Comparison of ENCODE assay signal across 17 cellular contexts in the genomic region with DNA sequence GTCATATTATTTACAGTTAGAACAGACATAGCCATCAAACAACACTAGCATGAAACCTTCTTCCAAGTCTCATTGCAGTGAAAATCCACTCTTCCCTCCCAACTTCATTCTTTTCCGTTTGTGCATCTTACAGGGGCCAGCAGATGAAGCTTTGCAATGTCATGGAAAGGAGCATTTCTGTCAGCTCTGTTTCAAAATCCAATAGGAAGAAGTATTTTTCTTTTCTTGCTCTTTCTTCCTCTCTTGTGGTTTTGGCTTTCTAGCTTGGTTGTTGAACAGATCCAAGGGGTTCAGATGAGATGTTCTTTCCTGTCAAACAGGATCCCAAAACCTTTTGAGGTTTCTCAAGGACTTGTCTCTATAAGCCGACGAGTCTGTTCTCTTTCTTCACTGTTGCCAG.
A peak's percentile ranks its signal among the peaks of the same experiment; 100 is the strongest.
DNase-seq lines count a peak whose midpoint lies in the region; ATAC-seq and TF ChIP-seq lines count a peak whose summit lies in the region.
"Had no signal": no experiment of that assay in that cellular context is flagged by ENCODE, and none has a peak within 500 bp of the region (broad histone marks: within the 10 kb centered on the region; RNA-seq: fewer than 3 reads in every experiment).

No MANE protein-coding gene starts in this region.

- H3K79me1 ChIP-seq in IMR-90 (ENCODE audit: low read depth in 1 of 2, low read length in 2 of 2) = no peaks in the 10 kb centered on the region

- peak overlapping the region; percentile 36 for H2BK5ac ChIP-seq in IMR-90 (ENCODE audit: low read depth, low read length, poor library complexity, severe bottlenecking)

- no peaks in the 10 kb centered on the region for H3K9me1 ChIP-seq in IMR-90 (ENCODE audit: insufficient read depth, low read length)

- H2BK15ac ChIP-seq in IMR-90 (ENCODE audit: low read depth, low read length) = no peak overlapping the region

- H3K27ac Mint-ChIP-seq in T-helper 17 cell = no peak overlapping the region

- no peak overlapping the region for H4K91ac ChIP-seq in IMR-90 (ENCODE audit: insufficient read depth, low read depth, low read length)

- H4K5ac ChIP-seq in IMR-90 (ENCODE audit: low read depth, low read length) = no peak overlapping the region

- H2BK20ac ChIP-seq in IMR-90 (ENCODE audit: low read depth, low read length) = 0 out of 2 replicates have a peak overlapping the region, but pooled peaks have one; percentile 47

- peaks cover 2% of the 10 kb centered on the region for H3K4me1 Mint-ChIP-seq in T-helper 17 cell

- H2AK9ac ChIP-seq in IMR-90 (replicated peaks; ENCODE audit: low read depth, low read length, poor library complexity) = no peak overlapping the region

- no peaks in the 10 kb centered on the region for H4K20me1 ChIP-seq in IMR-90 (ENCODE audit: insufficient read depth, low read length)

- H3K9me3 ChIP-seq in IMR-90 (ENCODE audit: control insufficient read depth, insufficient read depth, low read length) (peaks cover 2% of the 10 kb centered on the region; the same call in 1 of the 2 replicates), T-helper 17 cell (ENCODE audit: control insufficient read depth, low read length, poor library complexity, severe bottlenecking) (no peaks in the 10 kb centered on the region), sigmoid colon (no peaks in the 10 kb centered on the region), spleen (peaks cover 0 to 11% (median 4%) of the 10 kb centered on the region in 8 donors)
- H3K9me3 ChIP-seq: prostate gland had no signal

- no CpG with 5 or more reads among the region's 3 CpGs for WGBS in IMR-90 (ENCODE audit: extremely low coverage in 2 of 2, insufficient read length in 1 of 2), 2 experiments
- WGBS in sigmoid colon, 2 donors = 35 to 77% methylated on average over 3 of the region's 3 CpGs
- 16 to 25% (median 19%) methylated on average over 3 of the region's 3 CpGs for WGBS in spleen, 5 donors

- ATAC-seq in IMR-90 (ENCODE audit: low read depth) (peak; percentile 37), T-helper 17 cell (no peak), left ventricle myocardium superior (peak; percentile 18), GM18868 (IDR thresholded peaks at IDR 0.05; ENCODE audit: unreplicated experiment) (no peak), HG03342 (IDR thresholded peaks at IDR 0.05; ENCODE audit: unreplicated experiment) (no peak), HG03139 (IDR thresholded peaks at IDR 0.05; ENCODE audit: unreplicated experiment) (no peak)

- dilution Hi-C loops in IMR-90 (cut with HindIII; ENCODE audit: low sequenced_read_pairs, unreplicated experiment) = no loop called here

- H3K18ac ChIP-seq in IMR-90 (ENCODE audit: low read depth, low read length) = peak overlapping the region; percentile 60; the same call in 1 of the 2 replicates

- POLR2A ChIA-PET in IMR-90 (lab: Charles Lee; ENCODE audit: unreplicated experiment) = interaction anchor here (0.6 kb wide), 1 partner anchor 39 kb away, joined by 4 read pairs; no protein-coding TSS in a partner anchor

- H3K36me3 Mint-ChIP-seq in T-helper 17 cell (ENCODE audit: low read depth) = no peaks in the 10 kb centered on the region

- in situ Hi-C loops in IMR-90 (cut with MboI; ENCODE audit: low sequenced_read_pairs) = no loop called here

- no peak overlapping the region for H3K56ac ChIP-seq in IMR-90 (ENCODE audit: extremely low read depth, insufficient read depth, low read length)

- peak overlapping the region; percentile 50; the same call in 1 of the 2 replicates for H3K23ac ChIP-seq in IMR-90 (ENCODE audit: low read depth, low read length)

- no peak overlapping the region for H3K4me2 ChIP-seq in IMR-90 (ENCODE audit: low read depth, low read length)

- TF ChIP-seq POLR2A in IMR-90 (IDR thresholded peaks at IDR 0.05; ENCODE audit: low read depth, low read length) (no peak), sigmoid colon (IDR thresholded peaks at IDR 0.05) (no peak), spleen (IDR thresholded peaks at IDR 0.05) (no peak)

- no peak for TF ChIP-seq CTCF in IMR-90 (conservative IDR thresholded peaks at IDR 0.05; ENCODE audit: low read depth, low read length)
- no peak for TF ChIP-seq CTCF in sigmoid colon (IDR thresholded peaks at IDR 0.05)
- no peak for TF ChIP-seq CTCF in spleen (IDR thresholded peaks at IDR 0.05 in 8 of 11, conservative IDR thresholded peaks at IDR 0.05 in 3 of 11)

- H3K4me1 ChIP-seq in IMR-90 (ENCODE audit: control insufficient read depth, insufficient read depth, low read length) (peaks cover 4% of the 10 kb centered on the region), sigmoid colon (peaks cover 0 to 15% (median 7%) of the 10 kb centered on the region in 4 donors), spleen (no peaks in the 10 kb centered on the region)
- H3K4me1 ChIP-seq: adrenal gland, prostate gland had no signal

- H3K4me3 ChIP-seq in IMR-90 (ENCODE audit: insufficient read depth, low read depth, low read length) = no peak overlapping the region
- no peak overlapping the region for H3K4me3 ChIP-seq in sigmoid colon
- H3K4me3 ChIP-seq in spleen = no peak overlapping the region
- H3K4me3 ChIP-seq: adrenal gland, prostate gland had no signal

- TF ChIP-seq RAD21 in IMR-90 (IDR thresholded peaks at IDR 0.05; ENCODE audit: low read length) = no peak

- no peak overlapping the region for H2AK5ac ChIP-seq in IMR-90 (ENCODE audit: low read depth, low read length)

- H3K36me3 ChIP-seq in IMR-90 (ENCODE audit: control insufficient read depth, insufficient read depth, low read length) (no peaks in the 10 kb centered on the region), sigmoid colon (no peaks in the 10 kb centered on the region), spleen (no peaks in the 10 kb centered on the region)
- H3K36me3 ChIP-seq: adrenal gland, prostate gland had no signal

- no peak overlapping the region for H3K9ac ChIP-seq in IMR-90 (ENCODE audit: low read depth, low read length)

- no peak for TF ChIP-seq EP300 in sigmoid colon (IDR thresholded peaks at IDR 0.05)

- no peak overlapping the region for H4K8ac ChIP-seq in IMR-90 (ENCODE audit: low read depth in 2 of 2, low read length in 2 of 2)

- CTCF ChIA-PET in IMR-90 (lab: Yijun Ruan, JAX) = interaction anchor here (1.0 kb wide), 1 partner anchor 9 kb away, joined by 3 read pairs; no protein-coding TSS in a partner anchor

- H3K4me3 Mint-ChIP-seq in T-helper 17 cell = peak overlapping the region; percentile 15

- H3K4ac ChIP-seq in IMR-90 (ENCODE audit: low read depth, low read length) = no peak overlapping the region

- H3K14ac ChIP-seq in IMR-90 (replicated peaks; ENCODE audit: low read depth, low read length) = no peak overlapping the region; the same call in 1 of the 2 replicates

- no peaks in the 10 kb centered on the region for H3K27me3 ChIP-seq in IMR-90 (ENCODE audit: control insufficient read depth, insufficient read depth, low read length)
- no peaks in the 10 kb centered on the region for H3K27me3 ChIP-seq in sigmoid colon
- no peaks in the 10 kb centered on the region for H3K27me3 ChIP-seq in spleen (replicated peaks in 1 of 7)
- H3K27me3 ChIP-seq: adrenal gland had no signal

- peaks cover 36% of the 10 kb centered on the region for H3K27me3 Mint-ChIP-seq in T-helper 17 cell

- no TSS peak for BruUV-seq in IMR-90 (replicated peaks; lab: Mats Ljungman, UMichigan)

- no peak for DNase-seq in IMR-90
- DNase-seq in T-helper 17 cell = no peak
- no peak for DNase-seq in left ventricle myocardium superior
- DNase-seq in sigmoid colon = no peak
- DNase-seq in spleen = no peak
- DNase-seq: activated CD4-positive, alpha-beta T cell treated with anti-CD3 and anti-CD28 coated beads, Interleukin-2, amount 50 U/mL, for 1 hour; activated CD8-positive, alpha-beta memory T cell treated with anti-CD3 and anti-CD28 coated beads, Interleukin-2, amount 50 U/mL, for 48 hours; activated gamma-delta T cell; adrenal gland; caudate nucleus; erythroblast; NCI-H2029; NK-92 treated with Interleukin-12 subunit alpha and Interleukin-12 subunit beta, amount 100 ng/mL, for 24 hours had no signal

- peak overlapping the region; percentile 58; the same call in 1 of the 2 replicates for H3K27ac ChIP-seq in IMR-90 (ENCODE audit: insufficient read depth, low read length)
- peak overlapping the region; percentile 56 to 69 (median 63) for H3K27ac ChIP-seq in sigmoid colon
- H3K27ac ChIP-seq in spleen = peak overlapping the region in 1 of 8 donors; percentile 22
- H3K27ac ChIP-seq: adrenal gland, prostate gland had no signal

- no peak overlapping the region for H2AFZ ChIP-seq in IMR-90 (replicated peaks; ENCODE audit: low read length, poor library complexity)

- intact Hi-C loops in IMR-90 (cut with micrococcal nuclease) (no loop called here), left ventricle myocardium superior (cut with micrococcal nuclease) (no loop called here), sigmoid colon (cut with DNase I) (no loop called here), spleen (cut with DNase I; ENCODE audit: low total_unique reads) (no loop called here)

- H2BK120ac ChIP-seq in IMR-90 (ENCODE audit: low read depth, low read length) = peak overlapping the region; percentile 29; the same call in 1 of the 2 replicates

TF ChIP-seq in IMR-90, 13 proteins besides CTCF, POLR2A, EP300 and RAD21 (continues in another document):
- TF ChIP-seq MAFK (IDR thresholded peaks at IDR 0.05; ENCODE audit: low read depth, low read length) (no peak), CEBPB (IDR thresholded peaks at IDR 0.05; ENCODE audit: low read depth, low read length) (no peak), CHD1 (IDR thresholded peaks at IDR 0.05; ENCODE audit: low read depth, low read length) (no peak), NFE2L2 (IDR thresholded peaks at IDR 0.05; ENCODE audit: low read depth, low read length) (no peak), MXI1 (IDR thresholded peaks at IDR 0.05; ENCODE audit: borderline replicate concordance, low read depth, low read length) (no peak), FOS (IDR thresholded peaks at IDR 0.05; ENCODE audit: low read depth, low read length) (no peak)
- TF ChIP-seq, protein P1, sequence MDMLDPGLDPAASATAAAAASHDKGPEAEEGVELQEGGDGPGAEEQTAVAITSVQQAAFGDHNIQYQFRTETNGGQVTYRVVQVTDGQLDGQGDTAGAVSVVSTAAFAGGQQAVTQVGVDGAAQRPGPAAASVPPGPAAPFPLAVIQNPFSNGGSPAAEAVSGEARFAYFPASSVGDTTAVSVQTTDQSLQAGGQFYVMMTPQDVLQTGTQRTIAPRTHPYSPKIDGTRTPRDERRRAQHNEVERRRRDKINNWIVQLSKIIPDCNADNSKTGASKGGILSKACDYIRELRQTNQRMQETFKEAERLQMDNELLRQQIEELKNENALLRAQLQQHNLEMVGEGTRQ (IDR thresholded peaks at IDR 0.05; ENCODE audit: low read depth, low read length) = no peak
- TF ChIP-seq, protein P2, sequence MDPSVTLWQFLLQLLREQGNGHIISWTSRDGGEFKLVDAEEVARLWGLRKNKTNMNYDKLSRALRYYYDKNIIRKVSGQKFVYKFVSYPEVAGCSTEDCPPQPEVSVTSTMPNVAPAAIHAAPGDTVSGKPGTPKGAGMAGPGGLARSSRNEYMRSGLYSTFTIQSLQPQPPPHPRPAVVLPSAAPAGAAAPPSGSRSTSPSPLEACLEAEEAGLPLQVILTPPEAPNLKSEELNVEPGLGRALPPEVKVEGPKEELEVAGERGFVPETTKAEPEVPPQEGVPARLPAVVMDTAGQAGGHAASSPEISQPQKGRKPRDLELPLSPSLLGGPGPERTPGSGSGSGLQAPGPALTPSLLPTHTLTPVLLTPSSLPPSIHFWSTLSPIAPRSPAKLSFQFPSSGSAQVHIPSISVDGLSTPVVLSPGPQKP (IDR thresholded peaks at IDR 0.05; ENCODE audit: borderline replicate concordance, low read depth, low read length) = no peak

Comparison
In these comparisons a context has a peak if more than half of its experiments do, and no peak if none do; other contexts are left out.
1. ATAC-seq: peak in IMR-90 (single experiment) and left ventricle myocardium superior (single experiment); none in T-helper 17 cell (single experiment), GM18868 (single experiment), HG03342 (single experiment) and HG03139 (single experiment).